ENCODE assay signal across 1 cellular context in the genomic region with DNA sequence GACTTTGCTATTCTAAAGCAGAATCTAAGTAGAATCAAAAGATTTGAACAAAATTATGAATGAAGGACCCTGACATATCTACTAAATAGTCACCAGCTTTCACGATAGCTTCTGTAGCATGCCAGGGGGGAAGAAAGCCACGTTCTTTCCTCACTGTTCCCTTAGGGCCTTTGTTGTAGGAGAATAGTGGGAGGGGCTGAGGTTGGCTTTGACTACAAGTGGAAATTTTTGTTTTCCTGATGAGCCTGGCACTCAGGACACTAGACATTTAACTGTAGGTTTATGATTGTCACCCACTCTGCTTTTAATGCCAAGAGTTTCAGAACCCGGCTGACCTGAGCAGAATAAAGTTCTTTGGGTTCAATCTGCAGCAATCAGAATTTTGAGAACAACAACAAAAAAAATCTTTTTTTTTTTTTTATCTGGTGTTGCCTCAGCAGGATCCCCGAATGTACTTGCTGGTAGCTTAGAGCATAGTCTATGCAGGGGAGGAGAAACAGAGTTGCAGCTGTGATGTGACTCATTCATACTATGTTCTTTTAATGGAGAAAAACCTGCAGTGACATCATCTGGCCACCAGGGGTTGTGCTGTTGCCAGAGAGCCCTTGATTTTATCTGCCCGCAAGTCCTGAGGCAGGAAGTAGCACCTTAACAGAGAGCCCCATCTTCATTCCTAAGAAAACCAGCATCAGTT.
TF ChIP-seq lines count a peak whose summit lies in the region.

No MANE protein-coding gene starts in this region.

TF ChIP-seq in H1, 55 proteins besides CTCF, POLR2A, EP300 and RAD21:
- no peak for TF ChIP-seq FOSL1 (IDR thresholded peaks at IDR 0.05; ENCODE audit: insufficient read depth, low read depth, low read length)
- no peak for TF ChIP-seq GTF2F1 (IDR thresholded peaks at IDR 0.05; ENCODE audit: borderline replicate concordance, low read depth, low read length)
- peak; percentile 48; the same call in 1 of the 2 replicates for TF ChIP-seq CREB1 (IDR thresholded peaks at IDR 0.05)
- TF ChIP-seq CBX8 (IDR thresholded peaks at IDR 0.05; ENCODE audit: borderline replicate concordance, low read depth, low read length), result no peak
- no peak for TF ChIP-seq POLR2AphosphoS5 (IDR thresholded peaks at IDR 0.05; ENCODE audit: low read depth, low read length)
- TF ChIP-seq TAF7 (optimal IDR thresholded peaks at IDR 0.05; ENCODE audit: borderline replicate concordance, low read depth, low read length), result no peak
- TF ChIP-seq MAX (IDR thresholded peaks at IDR 0.05), result no peak
- no peak for TF ChIP-seq NANOG (IDR thresholded peaks at IDR 0.05; ENCODE audit: insufficient read depth, low read depth, low read length, poor library complexity, severe bottlenecking)
- TF ChIP-seq, protein P1, sequence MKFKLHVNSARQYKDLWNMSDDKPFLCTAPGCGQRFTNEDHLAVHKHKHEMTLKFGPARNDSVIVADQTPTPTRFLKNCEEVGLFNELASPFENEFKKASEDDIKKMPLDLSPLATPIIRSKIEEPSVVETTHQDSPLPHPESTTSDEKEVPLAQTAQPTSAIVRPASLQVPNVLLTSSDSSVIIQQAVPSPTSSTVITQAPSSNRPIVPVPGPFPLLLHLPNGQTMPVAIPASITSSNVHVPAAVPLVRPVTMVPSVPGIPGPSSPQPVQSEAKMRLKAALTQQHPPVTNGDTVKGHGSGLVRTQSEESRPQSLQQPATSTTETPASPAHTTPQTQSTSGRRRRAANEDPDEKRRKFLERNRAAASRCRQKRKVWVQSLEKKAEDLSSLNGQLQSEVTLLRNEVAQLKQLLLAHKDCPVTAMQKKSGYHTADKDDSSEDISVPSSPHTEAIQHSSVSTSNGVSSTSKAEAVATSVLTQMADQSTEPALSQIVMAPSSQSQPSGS (IDR thresholded peaks at IDR 0.05; ENCODE audit: low read length), result peak; percentile 77
- peak; percentile 89 for TF ChIP-seq JUND (IDR thresholded peaks at IDR 0.05; ENCODE audit: low read length)
- no peak for TF ChIP-seq SAP30 (IDR thresholded peaks at IDR 0.05; ENCODE audit: insufficient read depth, insufficient replicate concordance, low read length)
- TF ChIP-seq SP2 (IDR thresholded peaks at IDR 0.05; ENCODE audit: low read length), result no peak
- TF ChIP-seq BRCA1 (IDR thresholded peaks at IDR 0.05; ENCODE audit: low read depth, low read length), result no peak
- TF ChIP-seq RBBP5 (IDR thresholded peaks at IDR 0.05; ENCODE audit: borderline replicate concordance, low read depth, low read length), result no peak
- TF ChIP-seq JUN (IDR thresholded peaks at IDR 0.05; ENCODE audit: low read depth, low read length), result 0 out of 2 replicates have a peak, but pooled peaks have one; percentile 19
- TF ChIP-seq RFX5 (IDR thresholded peaks at IDR 0.05; ENCODE audit: borderline replicate concordance, low read depth, low read length), result no peak
- no peak for TF ChIP-seq HDAC6 (IDR thresholded peaks at IDR 0.05; ENCODE audit: low read depth, low read length)
- TF ChIP-seq TCF12 (IDR thresholded peaks at IDR 0.05; ENCODE audit: low read depth, low read length), result no peak
